ENCODE assay signal across 23 cellular contexts in the genomic region with DNA sequence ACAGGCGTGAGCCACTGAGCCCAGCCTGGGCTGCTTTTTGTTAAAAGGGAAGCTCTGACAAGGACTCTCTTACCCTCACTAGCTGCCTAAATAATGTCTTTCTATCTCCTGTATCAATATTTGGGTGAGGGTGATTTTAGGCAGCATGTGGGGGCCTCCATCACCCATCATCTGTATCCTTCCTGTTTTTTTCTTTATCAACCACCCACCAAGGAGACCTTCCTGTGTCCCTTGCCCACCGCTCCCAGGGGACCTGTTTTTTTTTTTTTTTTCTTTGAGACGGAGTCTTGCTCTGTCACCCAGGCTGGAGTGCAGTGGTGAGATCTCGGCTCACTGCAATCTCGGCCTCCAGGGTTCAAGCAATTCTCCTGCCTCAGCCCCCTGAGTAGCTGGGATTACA. TPM values are rescaled to one million over a fixed set of nuclear protein-coding genes. Genes with fewer than 3 reads are reported as not detected.
DNase-seq lines count a peak whose midpoint lies in the region; ATAC-seq and TF ChIP-seq lines count a peak whose summit lies in the region.
"Had no signal": no experiment of that assay in that cellular context is flagged by ENCODE, and none has a peak within 500 bp of the region (broad histone marks: within the 10 kb centered on the region; RNA-seq: fewer than 3 reads in every experiment).

No MANE protein-coding gene starts in this region.

- in situ Hi-C loops in ACHN (cut with HindIII; ENCODE audit: low pct_ligation_motif_present, low pct_unique_long_range_greater_than_20kb, low sequenced_read_pairs): no loop called here

- no peak overlapping the region for H3K4me3 Mint-ChIP-seq in activated CD4-positive, alpha-beta T cell treated with anti-CD3 and anti-CD28 coated beads for 36 hours
- no peak overlapping the region for H3K4me3 Mint-ChIP-seq in activated naive CD8-positive, alpha-beta T cell treated with anti-CD3 and anti-CD28 coated beads for 36 hours
- H3K4me3 Mint-ChIP-seq: CD4-positive, alpha-beta memory T cell had no signal

- intact Hi-C loops in activated CD4-positive, alpha-beta T cell treated with anti-CD3 and anti-CD28 coated beads for 36 hours (cut with DNase I, micrococcal nuclease): no loop called here

- no peak for ATAC-seq in activated CD4-positive, alpha-beta T cell treated with anti-CD3 and anti-CD28 coated beads for 36 hours
- ATAC-seq in GM21786 (IDR thresholded peaks at IDR 0.05; ENCODE audit: unreplicated experiment) (no peak), GM19452 (IDR thresholded peaks at IDR 0.05; ENCODE audit: unreplicated experiment) (no peak)

- peak overlapping the region; percentile 53 for H3K27ac Mint-ChIP-seq in activated CD4-positive, alpha-beta T cell treated with anti-CD3 and anti-CD28 coated beads for 36 hours
- H3K27ac Mint-ChIP-seq in activated naive CD8-positive, alpha-beta T cell treated with anti-CD3 and anti-CD28 coated beads for 36 hours: peak overlapping the region; percentile 36

- H3K4me1 Mint-ChIP-seq in activated CD4-positive, alpha-beta T cell treated with anti-CD3 and anti-CD28 coated beads for 36 hours: peaks cover 22% of the 10 kb centered on the region
- peaks cover 8% of the 10 kb centered on the region for H3K4me1 Mint-ChIP-seq in activated naive CD8-positive, alpha-beta T cell treated with anti-CD3 and anti-CD28 coated beads for 36 hours

- peak overlapping the region; percentile 41; the same call in 1 of the 2 replicates for H2AFZ ChIP-seq in OCI-LY3 (ENCODE audit: low read depth, low read length)

- no peak for DNase-seq in activated CD4-positive, alpha-beta T cell treated with anti-CD3 and anti-CD28 coated beads for 36 hours
- DNase-seq in activated CD4-positive, alpha-beta T cell treated with anti-CD3 and anti-CD28 coated beads for 48 hours: no peak
- no peak for DNase-seq in activated naive CD8-positive, alpha-beta T cell treated with anti-CD3 and anti-CD28 coated beads for 36 hours
- no peak for DNase-seq in ACHN
- DNase-seq in SK-N-DZ (ENCODE audit: low spot score): no peak
- DNase-seq: BE2C; CD4-positive, alpha-beta memory T cell; DMS153; NCI-H1417; NCI-H187; NCI-H2107; NCI-H2227 treated with DMSO at 0.1 percent for 48 hours; NCI-H510A treated with DMSO at 0.1 percent for 48 hours; NCI-H774; PC-3; SIG-M5 had no signal

- H3K9me3 ChIP-seq in OCI-LY3 (ENCODE audit: insufficient read depth, low read length): no peaks in the 10 kb centered on the region
- H3K9me3 ChIP-seq: BE2C had no signal

- POLR2A ChIA-PET in activated CD4-positive, alpha-beta T cell treated with anti-CD3 and anti-CD28 coated beads for 36 hours (lab: Charles Lee): no interaction called here

- no peaks in the 10 kb centered on the region for H3K27me3 Mint-ChIP-seq in activated CD4-positive, alpha-beta T cell treated with anti-CD3 and anti-CD28 coated beads for 36 hours
- no peaks in the 10 kb centered on the region for H3K27me3 Mint-ChIP-seq in activated naive CD8-positive, alpha-beta T cell treated with anti-CD3 and anti-CD28 coated beads for 36 hours
- H3K27me3 Mint-ChIP-seq: CD4-positive, alpha-beta memory T cell had no signal

- no peaks in the 10 kb centered on the region for H3K27me3 ChIP-seq in OCI-LY3 (ENCODE audit: low read depth, low read length)
- H3K27me3 ChIP-seq: BE2C had no signal

- no peaks in the 10 kb centered on the region for H3K79me2 ChIP-seq in OCI-LY3 (ENCODE audit: low read length)

- H3K36me3 Mint-ChIP-seq in activated CD4-positive, alpha-beta T cell treated with anti-CD3 and anti-CD28 coated beads for 36 hours (ENCODE audit: low read depth): no peaks in the 10 kb centered on the region
- H3K36me3 Mint-ChIP-seq in activated naive CD8-positive, alpha-beta T cell treated with anti-CD3 and anti-CD28 coated beads for 36 hours: no peaks in the 10 kb centered on the region
- H3K36me3 Mint-ChIP-seq: CD4-positive, alpha-beta memory T cell had no signal

- H3K4me3 ChIP-seq in OCI-LY3 (ENCODE audit: low read length): no peak overlapping the region
- H3K4me3 ChIP-seq: K562 had no signal

- no peaks in the 10 kb centered on the region for H3K36me3 ChIP-seq in OCI-LY3 (replicated peaks; ENCODE audit: low read depth, low read length)
- H3K36me3 ChIP-seq: BE2C had no signal

- no peaks in the 10 kb centered on the region for H4K20me1 ChIP-seq in OCI-LY3 (ENCODE audit: insufficient read depth, low read length)

- TF ChIP-seq CTCF in OCI-LY3 (IDR thresholded peaks at IDR 0.05; ENCODE audit: low read depth, low read length): no peak

- H3K4me1 ChIP-seq in OCI-LY3 (ENCODE audit: low read length): peaks cover 62% of the 10 kb centered on the region
- H3K4me1 ChIP-seq: BE2C had no signal

- H3K4me2 ChIP-seq in OCI-LY3 (ENCODE audit: low read length): peak overlapping the region; percentile 67

- no peaks in the 10 kb centered on the region for H3K9me3 Mint-ChIP-seq in activated CD4-positive, alpha-beta T cell treated with anti-CD3 and anti-CD28 coated beads for 36 hours (ENCODE audit: low read depth)
- H3K9me3 Mint-ChIP-seq in activated naive CD8-positive, alpha-beta T cell treated with anti-CD3 and anti-CD28 coated beads for 36 hours: no peaks in the 10 kb centered on the region

- CTCF ChIA-PET in activated CD4-positive, alpha-beta T cell treated with anti-CD3 and anti-CD28 coated beads for 36 hours (lab: Charles Lee): interaction anchor here (1.1 to 8.5 kb wide), 2 partner anchors 20 to 110 kb away, joined by 4 to 244 read pairs; a partner anchor contains a TSS

- peak overlapping the region; percentile 48; the same call in 1 of the 2 replicates for H3K9ac ChIP-seq in OCI-LY3 (ENCODE audit: low read length)

- H3K27ac ChIP-seq in OCI-LY3 (ENCODE audit: low read length): peak overlapping the region; percentile 62
- H3K27ac ChIP-seq: 22Rv1 had no signal

RNA-seq across cellular contexts. Expression of a gene that starts 5.4 kb away (rescaled TPM):
- 100 to 1,000 TPM; 112 to 121 TPM for total RNA-seq in activated CD4-positive, alpha-beta T cell treated with anti-CD3 and anti-CD28 coated beads for 36 hours
- 100 to 1,000 TPM; 128 to 129 TPM for total RNA-seq in activated naive CD8-positive, alpha-beta T cell treated with anti-CD3 and anti-CD28 coated beads for 36 hours
- 439 and 440 TPM in 2 replicates for polyA plus RNA-seq in SK-N-DZ (2014; cell fraction: cytosol; rRNA removed)
- polyA plus RNA-seq in SK-N-DZ (2014; cell fraction: nucleus; rRNA removed): 262 and 394 TPM in 2 replicates

RNA-seq across cellular contexts. Expression of a gene that starts 5.6 kb away (rescaled TPM):
- total RNA-seq in activated CD4-positive, alpha-beta T cell treated with anti-CD3 and anti-CD28 coated beads for 36 hours: 1 to 10 TPM; 2.4 to 2.5 TPM
- under 1 TPM; 0.64 to 0.84 TPM for total RNA-seq in activated naive CD8-positive, alpha-beta T cell treated with anti-CD3 and anti-CD28 coated beads for 36 hours
- polyA plus RNA-seq in SK-N-DZ (2014; cell fraction: cytosol; rRNA removed): not detected in 2 replicates
- not detected in 2 replicates for polyA plus RNA-seq in SK-N-DZ (2014; cell fraction: nucleus; rRNA removed)
- total RNA-seq: CD4-positive, alpha-beta memory T cell; H1; K562; PC-3 had no signal
- polyA plus RNA-seq: AG04450, H1 had no signal

RNA-seq across cellular contexts. Expression of a gene that starts 47.9 kb away (rescaled TPM):
- 100 to 1,000 TPM; 106 to 145 TPM for total RNA-seq in activated CD4-positive, alpha-beta T cell treated with anti-CD3 and anti-CD28 coated beads for 36 hours
- 10 to 100 TPM; 86.1 to 88.7 TPM for total RNA-seq in activated naive CD8-positive, alpha-beta T cell treated with anti-CD3 and anti-CD28 coated beads for 36 hours
- 72.0 and 77.8 TPM in 2 replicates for polyA plus RNA-seq in SK-N-DZ (2014; cell fraction: cytosol; rRNA removed)
- polyA plus RNA-seq in SK-N-DZ (2014; cell fraction: nucleus; rRNA removed): 85.0 and 86.2 TPM in 2 replicates

RNA-seq across cellular contexts. Expression of a gene that starts 59.1 kb away (rescaled TPM):
- total RNA-seq in activated CD4-positive, alpha-beta T cell treated with anti-CD3 and anti-CD28 coated beads for 36 hours: 10 to 100 TPM; 69.3 to 72.6 TPM
- 10 to 100 TPM; 45.0 to 45.7 TPM for total RNA-seq in activated naive CD8-positive, alpha-beta T cell treated with anti-CD3 and anti-CD28 coated beads for 36 hours
- 65.5 and 66.5 TPM in 2 replicates for polyA plus RNA-seq in SK-N-DZ (2014; cell fraction: cytosol; rRNA removed)
- 34.4 and 37.4 TPM in 2 replicates for polyA plus RNA-seq in SK-N-DZ (2014; cell fraction: nucleus; rRNA removed)
